Comparison of ENCODE assay signal across 20 cellular contexts in genomic region chr6:81774542-81774941, GRCh38. TPM values are rescaled to one million over a fixed set of nuclear protein-coding genes. Genes with fewer than 3 reads are reported as not detected.
DNase-seq lines count a peak whose midpoint lies in the region; ATAC-seq lines count a peak whose summit lies in the region.
"Had no signal": no experiment of that assay in that cellular context is flagged by ENCODE, and none has a peak within 500 bp of the region (broad histone marks: within the 10 kb centered on the region; RNA-seq: fewer than 3 reads in every experiment).

No MANE protein-coding gene starts in this region.

- H3K36me3 ChIP-seq in endocrine pancreas (ENCODE audit: control insufficient read depth, insufficient read depth, low read length) (no peaks in the 10 kb centered on the region), trophoblast cell (ENCODE audit: control insufficient read depth in 1 of 2, insufficient read depth in 2 of 2, low read length in 2 of 2) (no peaks in the 10 kb centered on the region)
- H3K36me3 ChIP-seq: adrenal gland, ovary, stomach had no signal

- H2BK12ac ChIP-seq in trophoblast cell (ENCODE audit: low read length), result peak overlapping the region; percentile 48

- no peaks in the 10 kb centered on the region for H3K36me3 Mint-ChIP-seq in activated T-cell treated with anti-CD3 and anti-CD28 coated beads, Interleukin-2, amount 50 U/mL, for 72 hours (ENCODE audit: insufficient read depth in 2 of 2)
- H3K36me3 Mint-ChIP-seq: activated CD8-positive, alpha-beta memory T cell treated with anti-CD3 and anti-CD28 coated beads, Interleukin-2, amount 10 ng/mL, durations not matched to agents 7 days and 5 days; naive B cell had no signal

- peak; percentile 74 for DNase-seq in DMS79 (lab: John Stamatoyannopoulos, UW)
- peak; percentile 38 for DNase-seq in NCI-H2029 (lab: John Stamatoyannopoulos, UW)
- DNase-seq in trophoblast cell, result no peak
- no peak for DNase-seq in activated T-cell treated with anti-CD3 and anti-CD28 coated beads, Interleukin-2, amount 50 U/mL, for 72 hours
- DNase-seq: activated CD4-positive, alpha-beta T cell treated with anti-CD3 and anti-CD28 coated beads for 36 hours; activated CD8-positive, alpha-beta memory T cell treated with anti-CD3 and anti-CD28 coated beads, Interleukin-2, amount 10 ng/mL, durations not matched to agents 7 days and 5 days; activated effector memory CD4-positive, alpha-beta T cell treated with anti-CD3 and anti-CD28 coated beads, Interleukin-2, amount 50 U/mL, for 16 hours; adrenal gland; Calu3; caudate nucleus; naive B cell; NCI-H1694; NCI-H510A; ovary; stomach had no signal

- H4K8ac ChIP-seq in trophoblast cell (ENCODE audit: low read depth, low read length), result no peak overlapping the region

- H3K4me3 Mint-ChIP-seq in activated T-cell treated with anti-CD3 and anti-CD28 coated beads, Interleukin-2, amount 50 U/mL, for 72 hours, result no peak overlapping the region
- H3K4me3 Mint-ChIP-seq: activated CD4-positive, alpha-beta T cell treated with anti-CD3 and anti-CD28 coated beads for 36 hours; activated CD8-positive, alpha-beta memory T cell treated with anti-CD3 and anti-CD28 coated beads, Interleukin-2, amount 10 ng/mL, durations not matched to agents 7 days and 5 days; naive B cell had no signal

- H3K23ac ChIP-seq in trophoblast cell (ENCODE audit: low read length), result no peak overlapping the region

- H3K9ac ChIP-seq in endocrine pancreas (ENCODE audit: control insufficient read depth, insufficient read depth, low read length) (no peak overlapping the region), trophoblast cell (ENCODE audit: low read length) (no peak overlapping the region)

- no peak overlapping the region for H3K27ac ChIP-seq in trophoblast cell (ENCODE audit: low read depth, low read length)
- H3K27ac ChIP-seq: adrenal gland, ovary, stomach had no signal

- peak overlapping the region; percentile 25 for H3K4me3 ChIP-seq in endocrine pancreas (ENCODE audit: control insufficient read depth, insufficient read depth, low read length)
- H3K4me3 ChIP-seq in trophoblast cell (ENCODE audit: low read depth, low read length), result no peak overlapping the region
- H3K4me3 ChIP-seq: adrenal gland, lung, ovary, stomach had no signal

- H3K4me1 ChIP-seq in endocrine pancreas (ENCODE audit: control insufficient read depth, insufficient read depth, low read length), result peaks cover 8% of the 10 kb centered on the region
- peaks cover 0 to 4% of the 10 kb centered on the region in 2 experiments for H3K4me1 ChIP-seq in trophoblast cell (ENCODE audit: control insufficient read depth in 1 of 2, insufficient read depth in 2 of 2, low read length in 2 of 2)
- H3K4me1 ChIP-seq: adrenal gland, stomach had no signal

- H3K4me1 Mint-ChIP-seq in activated T-cell treated with anti-CD3 and anti-CD28 coated beads, Interleukin-2, amount 50 U/mL, for 72 hours (ENCODE audit: low read depth), result peaks cover 9% of the 10 kb centered on the region
- H3K4me1 Mint-ChIP-seq: naive B cell had no signal

- no peaks in the 10 kb centered on the region for H3K27me3 Mint-ChIP-seq in activated T-cell treated with anti-CD3 and anti-CD28 coated beads, Interleukin-2, amount 50 U/mL, for 72 hours (ENCODE audit: low read depth)
- H3K27me3 Mint-ChIP-seq: activated CD8-positive, alpha-beta memory T cell treated with anti-CD3 and anti-CD28 coated beads, Interleukin-2, amount 10 ng/mL, durations not matched to agents 7 days and 5 days had no signal

- H3K14ac ChIP-seq in trophoblast cell (ENCODE audit: low read length), result no peak overlapping the region

- H3K27ac Mint-ChIP-seq in activated T-cell treated with anti-CD3 and anti-CD28 coated beads, Interleukin-2, amount 50 U/mL, for 72 hours, result no peak overlapping the region
- H3K27ac Mint-ChIP-seq: activated CD4-positive, alpha-beta T cell treated with anti-CD3 and anti-CD28 coated beads for 36 hours; activated CD8-positive, alpha-beta memory T cell treated with anti-CD3 and anti-CD28 coated beads, Interleukin-2, amount 10 ng/mL, durations not matched to agents 7 days and 5 days; naive B cell had no signal

- H4K91ac ChIP-seq in trophoblast cell (ENCODE audit: low read depth, low read length), result no peak overlapping the region

- H3K27me3 ChIP-seq in endocrine pancreas (ENCODE audit: control insufficient read depth, insufficient read depth, low read length) (no peaks in the 10 kb centered on the region), trophoblast cell (ENCODE audit: insufficient read depth, low read length) (no peaks in the 10 kb centered on the region)
- H3K27me3 ChIP-seq: adrenal gland, ovary, stomach had no signal

- ATAC-seq in HG03045 (IDR thresholded peaks at IDR 0.05; ENCODE audit: unreplicated experiment) (no peak), GM19023 (IDR thresholded peaks at IDR 0.05; ENCODE audit: unreplicated experiment) (no peak)
- no peak for ATAC-seq in activated T-cell treated with anti-CD3 and anti-CD28 coated beads, Interleukin-2, amount 50 U/mL, for 72 hours (replicated peaks in 1 of 2)
- ATAC-seq: activated CD4-positive, alpha-beta T cell treated with anti-CD3 and anti-CD28 coated beads for 36 hours; activated CD8-positive, alpha-beta memory T cell treated with anti-CD3 and anti-CD28 coated beads, Interleukin-2, amount 10 ng/mL, durations not matched to agents 7 days and 5 days; esophagus mucosa had no signal

- no CpG with 5 or more reads among the region's 2 CpGs for WGBS in trophoblast cell (ENCODE audit: extremely low coverage, insufficient coverage, insufficient read length)

- no peak overlapping the region for H3K4me2 ChIP-seq in trophoblast cell (ENCODE audit: low read length)

- H4K12ac ChIP-seq in trophoblast cell (ENCODE audit: low read depth, low read length), result no peak overlapping the region

- H3K18ac ChIP-seq in trophoblast cell (ENCODE audit: low read length), result no peak overlapping the region

- no peak overlapping the region for H2AFZ ChIP-seq in trophoblast cell (ENCODE audit: insufficient read depth, low read length, poor library complexity)

- H3K4ac ChIP-seq in trophoblast cell (ENCODE audit: low read depth, low read length), result no peak overlapping the region

- no peak overlapping the region for H2BK120ac ChIP-seq in trophoblast cell (ENCODE audit: insufficient read depth, low read length, poor library complexity)

- H3K79me1 ChIP-seq in trophoblast cell (ENCODE audit: low read length), result peaks cover 7% of the 10 kb centered on the region

- H3K9me3 ChIP-seq in endocrine pancreas (ENCODE audit: control insufficient read depth, low read length) (no peaks in the 10 kb centered on the region), trophoblast cell (ENCODE audit: insufficient read depth, low read depth, low read length) (no peaks in the 10 kb centered on the region)
- H3K9me3 ChIP-seq: adrenal gland, ovary, stomach had no signal

- no peaks in the 10 kb centered on the region for H3K79me2 ChIP-seq in trophoblast cell (ENCODE audit: control insufficient read depth, insufficient read depth, low read length, poor library complexity)

- H3K9me3 Mint-ChIP-seq in activated T-cell treated with anti-CD3 and anti-CD28 coated beads, Interleukin-2, amount 50 U/mL, for 72 hours, result no peaks in the 10 kb centered on the region
- H3K9me3 Mint-ChIP-seq: naive B cell had no signal

- H2BK5ac ChIP-seq in trophoblast cell (ENCODE audit: low read depth, low read length, poor library complexity), result no peak overlapping the region

- H2AK5ac ChIP-seq in trophoblast cell (ENCODE audit: low read length), result no peak overlapping the region

RNA-seq across cellular contexts. Expression of gene TENT5A, which starts 22.1 kb away (rescaled TPM):
- 152 and 167 TPM in 2 replicates for polyA plus RNA-seq in trophoblast cell (2013)
- total RNA-seq in activated T-cell treated with anti-CD3 and anti-CD28 coated beads, Interleukin-2, amount 50 U/mL, for 72 hours, result 1 to 10 TPM; 1.7 to 2.4 TPM

Comparison
In these comparisons a context has a peak if more than half of its experiments do, and no peak if none do; other contexts are left out.
1. DNase-seq: peak in DMS79 (single experiment) and NCI-H2029 (single experiment); none in trophoblast cell (0 of 2) and activated T-cell treated with anti-CD3 and anti-CD28 coated beads, Interleukin-2, amount 50 U/mL, for 72 hours (0 of 2).